In the genomic region with DNA sequence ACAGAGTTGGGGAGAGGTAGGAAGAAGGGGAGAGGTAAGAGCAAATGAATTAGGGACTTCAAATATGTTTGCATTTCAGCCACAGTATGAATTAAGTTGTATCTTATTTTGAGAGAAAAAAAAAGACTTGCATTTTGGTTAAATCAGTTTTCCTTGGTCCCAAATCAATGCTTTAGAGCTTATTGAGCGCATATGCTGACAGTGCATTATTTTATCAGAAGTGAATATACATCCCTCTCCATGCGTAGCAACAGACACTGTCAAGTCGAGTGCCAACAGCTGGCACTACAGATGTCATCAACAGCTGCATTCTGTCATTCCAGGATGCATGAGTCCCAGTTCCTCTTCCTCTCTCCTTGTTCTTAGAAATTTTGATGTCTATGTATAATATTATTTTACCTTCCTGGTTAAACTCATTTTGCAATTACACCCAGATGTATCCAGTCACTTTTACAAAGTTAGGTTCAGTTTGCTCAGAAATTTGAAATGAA, we compare ENCODE assay signal across 29 cellular contexts.
"Had no signal": no experiment of that assay in that cellular context is flagged by ENCODE, and none has a peak within 500 bp of the region (broad histone marks: within the 10 kb centered on the region; RNA-seq: fewer than 3 reads in every experiment).

No MANE protein-coding gene starts in this region.

- DNase-seq: activated CD4-positive, alpha-beta memory T cell treated with anti-CD3 and anti-CD28 coated beads for 36 hours; activated CD4-positive, alpha-beta T cell treated with anti-CD3 and anti-CD28 coated beads for 36 hours; activated CD4-positive, alpha-beta T cell treated with anti-CD3 and anti-CD28 coated beads, Interleukin-2, amount 10 ng/mL, durations not matched to agents 24 days and 14 days; activated CD4-positive, CD25-positive, alpha-beta regulatory T cell; activated CD4-positive, CD25-positive, alpha-beta regulatory T cell treated with anti-CD3 and anti-CD28 coated beads, Interleukin-2, amount 50 U/mL, for 72 hours; activated CD8-positive, alpha-beta memory T cell treated with anti-CD3 and anti-CD28 coated beads, Interleukin-2, amount 50 U/mL, for 48 hours; activated gamma-delta T cell; activated naive CD4-positive, alpha-beta T cell; activated naive CD4-positive, alpha-beta T cell treated with anti-CD3 and anti-CD28 coated beads, Interleukin-2, amount 10 ng/mL, durations not matched to agents 7 days and 5 days; activated naive CD8-positive, alpha-beta T cell treated with anti-CD3 and anti-CD28 coated beads, Interleukin-2, amount 10 ng/mL, durations not matched to agents 7 days and 5 days; activated T-cell treated with anti-CD3 and anti-CD28 coated beads for 4 hours; activated T-cell treated with anti-CD3 and anti-CD28 coated beads, Interleukin-2, amount 50 U/mL, for 24 hours; activated T-cell treated with anti-CD3 and anti-CD28 coated beads, Interleukin-2, amount 50 U/mL, for 72 hours; central memory CD4-positive, alpha-beta T cell; cerebellar nuclear complex; dorsolateral prefrontal cortex; effector memory CD4-positive, alpha-beta T cell; endodermal cell; foreskin melanocyte; heart right ventricle; T-helper 2 cell had no signal

- ATAC-seq: activated CD4-positive, alpha-beta T cell treated with anti-CD3 and anti-CD28 coated beads for 36 hours; activated naive CD4-positive, alpha-beta T cell treated with anti-CD3 and anti-CD28 coated beads, Interleukin-2, amount 50 U/mL, for 72 hours; activated T-cell treated with anti-CD3 and anti-CD28 coated beads, Interleukin-2, amount 50 U/mL, for 72 hours; esophagus mucosa; gastroesophageal sphincter; heart right ventricle had no signal

- H3K4me2 ChIP-seq: hepatocyte had no signal

- H3K27me3 ChIP-seq: ascending aorta, cardiac muscle cell had no signal

- H3K4me3 ChIP-seq: ascending aorta, breast epithelium, cardiac muscle cell, coronary artery, dorsolateral prefrontal cortex, gastroesophageal sphincter, heart right ventricle, hepatocyte had no signal

- H3K36me3 ChIP-seq: ascending aorta, breast epithelium, cardiac muscle cell, gastroesophageal sphincter, heart right ventricle had no signal

- H3K4me1 ChIP-seq: ascending aorta, breast epithelium, gastroesophageal sphincter, heart right ventricle had no signal

- H3K27ac ChIP-seq: ascending aorta, breast epithelium, cardiac muscle cell, coronary artery, dorsolateral prefrontal cortex, gastroesophageal sphincter, heart right ventricle, hepatocyte had no signal

- H3K9me3 ChIP-seq: ascending aorta, breast epithelium, gastroesophageal sphincter, heart right ventricle had no signal
